ENCODE assay signal across 8 cellular contexts in the genomic region with DNA sequence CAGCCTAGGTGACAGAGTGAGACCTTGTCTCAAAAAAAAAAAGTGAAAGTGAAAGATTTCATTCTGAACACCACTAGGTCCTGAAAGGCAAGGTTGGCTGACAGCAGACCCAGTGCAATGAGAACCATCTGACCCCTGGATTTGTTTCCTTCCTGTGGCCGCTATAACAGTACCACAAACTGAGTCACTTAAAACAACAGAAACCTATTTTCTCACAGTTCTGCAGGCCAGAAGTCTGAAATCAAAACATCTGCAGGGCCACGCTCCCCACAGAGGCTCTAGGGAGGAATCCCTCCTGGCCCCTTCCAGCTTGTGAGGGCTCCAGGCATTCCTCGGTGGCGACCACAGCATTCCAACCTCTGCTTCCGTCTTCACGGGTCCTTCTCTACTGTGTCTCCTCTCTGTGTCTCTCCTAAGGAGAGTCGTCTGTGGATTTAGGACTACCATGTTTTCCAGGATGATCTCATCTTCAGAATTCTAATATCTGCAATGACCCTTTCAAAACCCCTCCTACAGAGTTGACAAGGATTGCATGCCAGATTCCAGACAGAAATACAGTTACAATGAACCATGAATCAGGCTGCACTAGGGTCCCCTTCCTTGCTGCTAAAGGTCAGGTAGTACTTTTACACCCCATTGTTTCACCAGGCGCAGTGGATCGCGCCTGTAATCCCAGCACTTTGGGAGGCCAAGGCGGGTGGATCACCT.
A peak's percentile ranks its signal among the peaks of the same experiment; 100 is the strongest.
DNase-seq lines count a peak whose midpoint lies in the region; ATAC-seq and TF ChIP-seq lines count a peak whose summit lies in the region.
"Not testable (repeated sequence)": the region's sequence is repeated elsewhere in the genome, so short reads cannot be mapped to it uniquely, and the experiment has no call there.

No MANE protein-coding gene starts in this region.

- not testable (repeated sequence) for TF ChIP-seq CTCF in fibroblast of villous mesenchyme (IDR thresholded peaks at IDR 0.05; ENCODE audit: insufficient read depth, low read depth, low read length); nephron (IDR thresholded peaks at IDR 0.05; ENCODE audit: unreplicated experiment in 3 of 3)

- not testable (repeated sequence) for H3K9me3 ChIP-seq in SJCRH30 (replicated peaks)

- H3K27ac ChIP-seq in ACC112 (ENCODE audit: low read depth, low read length): peak overlapping the region; percentile 76
- not testable (repeated sequence) for H3K27ac ChIP-seq in SJCRH30

- not testable (repeated sequence) for H3K27me3 Mint-ChIP-seq in activated naive CD8-positive, alpha-beta T cell treated with anti-CD3 and anti-CD28 coated beads, Interleukin-2, amount 50 U/mL, for 24 hours; nephron (ENCODE audit: low read depth)

- H3K4me3 ChIP-seq in ACC112 (ENCODE audit: low read depth, low read length): peak overlapping the region; percentile 33; the same call in 1 of the 2 replicates
- not testable (repeated sequence) for H3K4me3 ChIP-seq in SJCRH30; fibroblast of villous mesenchyme (ENCODE audit: low read depth, low read length)

- H3K4me1 ChIP-seq in ACC112 (ENCODE audit: control insufficient read depth, insufficient read depth, low read length, unreplicated experiment); SJCRH30: not testable (repeated sequence)

- not testable (repeated sequence) for H3K27ac Mint-ChIP-seq in activated naive CD8-positive, alpha-beta T cell treated with anti-CD3 and anti-CD28 coated beads, Interleukin-2, amount 50 U/mL, for 24 hours
- peak overlapping the region; percentile 84 to 90 (median 89) for H3K27ac Mint-ChIP-seq in nephron

- ATAC-seq in GM18505 (IDR thresholded peaks at IDR 0.05; ENCODE audit: unreplicated experiment) (peak; percentile 81), GM21737 (IDR thresholded peaks at IDR 0.05; ENCODE audit: unreplicated experiment) (peak; percentile 80), HG03460 (IDR thresholded peaks at IDR 0.05; ENCODE audit: unreplicated experiment) (peak; percentile 85)
- ATAC-seq in activated naive CD8-positive, alpha-beta T cell treated with anti-CD3 and anti-CD28 coated beads, Interleukin-2, amount 50 U/mL, for 24 hours: peak; percentile 92

- not testable (repeated sequence) for H3K9me3 Mint-ChIP-seq in activated naive CD8-positive, alpha-beta T cell treated with anti-CD3 and anti-CD28 coated beads, Interleukin-2, amount 50 U/mL, for 24 hours; nephron

- not testable (repeated sequence) for TF ChIP-seq POLR2A in GM18505 (IDR thresholded peaks at IDR 0.05; ENCODE audit: borderline replicate concordance, extremely low read depth, insufficient read depth, insufficient read length)

- not testable (repeated sequence) for H3K4me1 Mint-ChIP-seq in activated naive CD8-positive, alpha-beta T cell treated with anti-CD3 and anti-CD28 coated beads, Interleukin-2, amount 50 U/mL, for 24 hours
- H3K4me1 Mint-ChIP-seq in nephron: peaks cover 15% of the 10 kb centered on the region

- not testable (repeated sequence) for H3K36me3 Mint-ChIP-seq in activated naive CD8-positive, alpha-beta T cell treated with anti-CD3 and anti-CD28 coated beads, Interleukin-2, amount 50 U/mL, for 24 hours (ENCODE audit: low read depth); nephron (ENCODE audit: low read depth)

- H3K27me3 ChIP-seq in ACC112 (ENCODE audit: insufficient read depth, low read length); SJCRH30: not testable (repeated sequence)

- not testable (repeated sequence) for H3K4me3 Mint-ChIP-seq in activated naive CD8-positive, alpha-beta T cell treated with anti-CD3 and anti-CD28 coated beads, Interleukin-2, amount 50 U/mL, for 24 hours
- H3K4me3 Mint-ChIP-seq in nephron: peak overlapping the region in 1 of 3 experiments; percentile 0

- peak overlapping the region; percentile 14 for H2AFZ ChIP-seq in ACC112 (ENCODE audit: low read length, unreplicated experiment)

- DNase-seq in SJCRH30 (peak; percentile 77 to 85), fibroblast of villous mesenchyme (ENCODE audit: low read depth) (peak; percentile 95)
- peak; percentile 23 for DNase-seq in activated naive CD8-positive, alpha-beta T cell treated with anti-CD3 and anti-CD28 coated beads, Interleukin-2, amount 50 U/mL, for 24 hours

- H3K79me2 ChIP-seq in ACC112 (ENCODE audit: control insufficient read depth, insufficient read depth, low read length, unreplicated experiment): not testable (repeated sequence)

- H3K36me3 ChIP-seq in ACC112 (ENCODE audit: insufficient read depth, low read length); SJCRH30: not testable (repeated sequence)

Comparison
In these comparisons a context has a peak if more than half of its experiments do, and no peak if none do; other contexts are left out.
1. DNase-seq: peak in every context shown above with its lines; median percentile 95 in fibroblast of villous mesenchyme; 81 in SJCRH30; 23 in activated naive CD8-positive, alpha-beta T cell treated with anti-CD3 and anti-CD28 coated beads, Interleukin-2, amount 50 U/mL, for 24 hours.